Comparison of ENCODE assay signal across 8 cellular contexts in the genomic region with DNA sequence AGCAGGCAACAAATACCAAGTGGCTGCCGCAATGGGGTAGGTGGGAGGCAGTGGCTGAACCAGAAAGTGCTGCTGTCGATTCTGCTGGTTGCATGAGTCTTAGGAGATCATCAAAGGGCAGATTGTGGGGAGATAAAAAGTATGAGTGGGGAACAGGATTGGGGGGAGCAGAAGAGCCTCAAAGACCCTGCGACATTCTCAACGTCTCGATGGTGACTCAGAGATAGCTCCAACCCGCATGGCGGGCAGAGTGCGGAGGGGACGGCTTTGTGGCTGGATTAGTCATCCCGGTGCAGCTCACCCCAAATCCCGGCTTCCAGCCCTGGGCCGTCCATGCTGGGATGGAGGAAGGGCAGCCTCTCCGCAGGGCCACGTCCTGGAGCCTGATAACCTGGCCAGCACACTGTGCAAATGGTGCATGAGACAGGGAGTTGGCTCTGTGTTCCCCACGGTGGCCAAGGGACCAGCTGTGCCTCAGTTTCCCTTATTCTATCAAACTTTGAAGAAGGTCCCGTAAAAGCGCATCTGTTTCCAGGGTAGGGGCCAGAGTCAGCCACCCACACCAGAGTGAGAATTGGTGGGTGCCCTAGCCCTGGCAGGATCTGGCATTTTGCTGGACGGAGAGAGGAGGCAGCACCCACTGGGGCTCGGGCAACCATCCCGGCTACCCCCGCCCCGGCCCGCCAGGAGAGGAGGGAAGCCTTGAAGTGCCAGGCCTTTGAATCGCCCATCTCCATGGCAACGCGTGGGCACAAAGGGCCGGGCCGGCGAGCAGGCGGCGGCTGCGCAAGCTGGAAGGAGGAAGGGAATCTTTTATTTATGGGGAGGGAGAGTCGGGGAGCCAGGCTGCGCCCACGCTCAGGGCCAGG. TPM values are rescaled to one million over a fixed set of nuclear protein-coding genes. Genes with fewer than 3 reads are reported as not detected.
DNase-seq lines count a peak whose midpoint lies in the region; ATAC-seq and TF ChIP-seq lines count a peak whose summit lies in the region.
"Not testable (repeated sequence)": the region's sequence is repeated elsewhere in the genome, so short reads cannot be mapped to it uniquely, and the experiment has no call there.

No MANE protein-coding gene starts in this region.

- CTCF ChIA-PET in Calu3 (lab: Charles Lee); HCT116 (lab: Charles Lee); activated CD8-positive, alpha-beta T cell treated with anti-CD3 and anti-CD28 coated beads for 36 hours (lab: Charles Lee): not testable (repeated sequence)

- H3K36me3 ChIP-seq in HCT116 (ENCODE audit: control insufficient read depth in 1 of 2, insufficient read depth in 2 of 2, low read length in 2 of 2); brain microvascular endothelial cell (replicated peaks): not testable (repeated sequence)

- not testable (repeated sequence) for TF ChIP-seq POLR2A in HCT116 (IDR thresholded peaks at IDR 0.05; ENCODE audit: borderline replicate concordance, extremely low read depth, insufficient read depth, insufficient read length)

- not testable (repeated sequence) for H3K9me3 ChIP-seq in HCT116 (ENCODE audit: control insufficient read depth in 1 of 2, insufficient read depth in 1 of 2, low read depth in 1 of 2, low read length in 2 of 2)

- H3K27ac Mint-ChIP-seq in Calu3 (ENCODE audit: unreplicated experiment); activated CD8-positive, alpha-beta T cell treated with anti-CD3 and anti-CD28 coated beads for 36 hours: not testable (repeated sequence)

- not testable (repeated sequence) for H3K79me2 ChIP-seq in HCT116 (ENCODE audit: insufficient read depth, low read length)

- H3K4me3 Mint-ChIP-seq in Calu3 (ENCODE audit: low read depth, unreplicated experiment); activated CD8-positive, alpha-beta T cell treated with anti-CD3 and anti-CD28 coated beads for 36 hours: not testable (repeated sequence)

- H3K36me3 Mint-ChIP-seq in Calu3 (ENCODE audit: insufficient read depth, unreplicated experiment); activated CD8-positive, alpha-beta T cell treated with anti-CD3 and anti-CD28 coated beads for 36 hours (ENCODE audit: low read depth): not testable (repeated sequence)

- H3K9ac ChIP-seq in HCT116 (ENCODE audit: low read length) = not testable (repeated sequence)

- RAD21 ChIA-PET in HCT116 (lab: Charles Lee; ENCODE audit: low non-redundant PET in 1 of 2, low total read pairs in 2 of 2, uncharacterized antibody in 2 of 2, unreplicated experiment in 2 of 2) = not testable (repeated sequence)

- in situ Hi-C loops in brain microvascular endothelial cell (cut with HindIII; ENCODE audit: low pct_ligation_motif_present, low sequenced_read_pairs) = not testable (repeated sequence)

- not testable (repeated sequence) for H2AFZ ChIP-seq in HCT116 (ENCODE audit: low read depth, low read length, poor library complexity, severe bottlenecking)

- H3K27ac ChIP-seq in HCT116 (ENCODE audit: low read depth, low read length); brain microvascular endothelial cell; substantia nigra (ENCODE audit: low read depth, low read length, poor library complexity, severe bottlenecking): not testable (repeated sequence)

- not testable (repeated sequence) for H3K27me3 ChIP-seq in HCT116 (ENCODE audit: insufficient read depth, low read length); brain microvascular endothelial cell (replicated peaks)

- TF ChIP-seq CTCF in Calu3 (IDR thresholded peaks at IDR 0.05; ENCODE audit: unreplicated experiment); HCT116 (IDR thresholded peaks at IDR 0.05 in 2 of 3, conservative IDR thresholded peaks at IDR 0.05 in 1 of 3; ENCODE audit: borderline replicate concordance in 1 of 3, insufficient read depth in 1 of 3, low read depth in 2 of 3, low read length in 2 of 3); activated CD8-positive, alpha-beta T cell treated with anti-CD3 and anti-CD28 coated beads for 36 hours (IDR thresholded peaks at IDR 0.05); brain microvascular endothelial cell (IDR thresholded peaks at IDR 0.05; ENCODE audit: low read depth, low read length, missing control alignments): not testable (repeated sequence)

- intact Hi-C loops in Calu3 (cut with micrococcal nuclease; ENCODE audit: unreplicated experiment); HCT116 (cut with micrococcal nuclease); activated CD8-positive, alpha-beta T cell treated with anti-CD3 and anti-CD28 coated beads for 36 hours (cut with micrococcal nuclease): not testable (repeated sequence)

- H4K20me1 ChIP-seq in HCT116 (ENCODE audit: insufficient read depth) = not testable (repeated sequence)

- not testable (repeated sequence) for H3K9me3 Mint-ChIP-seq in Calu3 (ENCODE audit: low read depth, unreplicated experiment); activated CD8-positive, alpha-beta T cell treated with anti-CD3 and anti-CD28 coated beads for 36 hours

- ATAC-seq in HCT116 = peak; percentile 73
- peak; percentile 62 for ATAC-seq in activated CD8-positive, alpha-beta T cell treated with anti-CD3 and anti-CD28 coated beads for 36 hours

- POLR2A ChIA-PET in HCT116 (lab: Charles Lee); activated CD8-positive, alpha-beta T cell treated with anti-CD3 and anti-CD28 coated beads for 36 hours (lab: Charles Lee): not testable (repeated sequence)

- H3K4me1 Mint-ChIP-seq in Calu3 (ENCODE audit: low read depth, unreplicated experiment); activated CD8-positive, alpha-beta T cell treated with anti-CD3 and anti-CD28 coated beads for 36 hours (ENCODE audit: low read depth): not testable (repeated sequence)

- not testable (repeated sequence) for H3K4me2 ChIP-seq in HCT116 (ENCODE audit: low read length)

- H3K9me2 ChIP-seq in HCT116 (ENCODE audit: insufficient read depth) = not testable (repeated sequence)

- not testable (repeated sequence) for TF ChIP-seq RAD21 in HCT116 (IDR thresholded peaks at IDR 0.05; ENCODE audit: low read depth)

- H3K4me1 ChIP-seq in HCT116 (ENCODE audit: control insufficient read depth in 1 of 2, insufficient read depth in 2 of 2, low read length in 2 of 2) = not testable (repeated sequence)

- DNase-seq in Calu3 (peak; percentile 24), NCI-H1092 treated with DMSO at 0.1 percent for 48 hours (lab: John Stamatoyannopoulos, UW) (peak; percentile 22), NCI-H69 (lab: John Stamatoyannopoulos, UW) (peak; percentile 86), brain microvascular endothelial cell (peak; percentile 66), medulla oblongata (ENCODE audit: extremely low spot score) (peak; percentile 25), substantia nigra (lab: John Stamatoyannopoulos, UW) (peak in 25 of 49 donors; percentile 2 to 75 (median 27))
- not testable (repeated sequence) for DNase-seq in HCT116 (ENCODE audit: low read depth, low spot score)
- DNase-seq in activated CD8-positive, alpha-beta T cell treated with anti-CD3 and anti-CD28 coated beads for 36 hours = peak; percentile 23

- H3K4me3 ChIP-seq in HCT116 (replicated peaks in 1 of 2; ENCODE audit: low read depth in 1 of 2, low read length in 2 of 2); brain microvascular endothelial cell (ENCODE audit: low read depth, low read length): not testable (repeated sequence)

- not testable (repeated sequence) for BruUV-seq in Calu3 (replicated peaks; lab: Mats Ljungman, UMichigan); HCT116 (replicated peaks; lab: Mats Ljungman, UMichigan)

- H3K27me3 Mint-ChIP-seq in Calu3 (ENCODE audit: unreplicated experiment) = peaks cover 87% of the 10 kb centered on the region
- H3K27me3 Mint-ChIP-seq in activated CD8-positive, alpha-beta T cell treated with anti-CD3 and anti-CD28 coated beads for 36 hours = not testable (repeated sequence)

RNA-seq across cellular contexts. Expression of a gene that starts 11.8 kb away (rescaled TPM):
- total RNA-seq in Calu3 (2022) (4.1 and 4.2 TPM in 2 replicates), HCT116 (2021; ENCODE audit: unreplicated experiment) (19.0 TPM)
- 20.5 and 27.1 TPM in 2 replicates for polyA plus RNA-seq in HCT116 (2012)
- total RNA-seq in activated CD8-positive, alpha-beta T cell treated with anti-CD3 and anti-CD28 coated beads for 36 hours = 1 to 10 TPM; 2.8 to 3.7 TPM

RNA-seq across cellular contexts. Expression of a gene that starts 40.0 kb away (rescaled TPM):
- 35.0 and 39.6 TPM in 2 replicates for total RNA-seq in Calu3 (2022)
- total RNA-seq in HCT116 (2021; ENCODE audit: unreplicated experiment) = 44.9 TPM
- polyA plus RNA-seq in HCT116 (2012) = 40.2 and 51.1 TPM in 2 replicates
- 10 to 100 TPM; 30.7 to 32.0 TPM for total RNA-seq in activated CD8-positive, alpha-beta T cell treated with anti-CD3 and anti-CD28 coated beads for 36 hours
